In the genomic region with DNA sequence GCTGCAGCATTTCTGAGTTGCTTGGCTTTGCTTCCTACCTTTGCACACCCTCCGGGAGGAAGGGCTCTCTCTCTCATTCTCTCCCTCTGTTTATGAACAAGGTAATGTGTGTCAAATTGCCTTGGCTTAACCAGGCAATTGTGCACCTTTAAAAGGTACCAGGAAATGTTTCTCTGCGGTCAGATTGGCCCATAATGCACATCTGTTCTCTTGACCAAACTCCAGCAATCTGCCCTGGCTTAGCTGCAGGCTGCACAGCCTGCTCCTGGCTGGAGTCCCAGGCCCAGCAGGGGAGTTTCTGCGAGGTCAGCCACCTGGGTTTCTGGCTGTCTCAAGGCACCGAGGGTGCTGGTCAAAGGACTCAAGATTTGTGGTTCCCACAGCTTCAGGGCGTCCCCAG, we compare ENCODE assay signal across 13 cellular contexts.
A peak's percentile ranks its signal among the peaks of the same experiment; 100 is the strongest.
DNase-seq lines count a peak whose midpoint lies in the region; ATAC-seq, FAIRE-seq and TF ChIP-seq lines count a peak whose summit lies in the region.
"Had no signal": no experiment of that assay in that cellular context is flagged by ENCODE, and none has a peak within 500 bp of the region (broad histone marks: within the 10 kb centered on the region; RNA-seq: fewer than 3 reads in every experiment).

No MANE protein-coding gene starts in this region.

- no peak for FAIRE-seq in pancreas (lab: Jason Lieb, UNC)

- 4 to 8% methylated on average over 5 of the region's 5 CpGs for WGBS in pancreas, 2 donors

- H3K4me1 ChIP-seq in HEK293 (ENCODE audit: control insufficient read depth, insufficient read depth, low read length), result peaks cover 9% of the 10 kb centered on the region; the same call in 1 of the 2 replicates
- peaks cover 9 to 14% (median 10%) of the 10 kb centered on the region in 3 donors for H3K4me1 ChIP-seq in pancreas
- H3K4me1 ChIP-seq: psoas muscle had no signal

- H3K27ac ChIP-seq in HEK293 (ENCODE audit: extremely low read depth, low read depth, low read length) (peak overlapping the region; percentile 14; the same call in 1 of the 2 replicates), pancreas (peak overlapping the region in 3 of 4 donors; percentile 31 to 75 (median 70))
- H3K27ac ChIP-seq: cardiac muscle cell, psoas muscle had no signal

- DNase-seq in NCI-H2196 treated with DMSO at 0.1 percent for 48 hours (lab: John Stamatoyannopoulos, UW; ENCODE audit: unreplicated experiment) (peak; percentile 92), astrocyte of the hippocampus (ENCODE audit: low read depth, low spot score) (peak; percentile 38), pancreas (peak; percentile 81 to 94 (median 90)), NCI-H1694 treated with DMSO at 0.1 percent for 48 hours (lab: John Stamatoyannopoulos, UW) (no peak), left ventricle myocardium superior (no peak)
- DNase-seq: CD8-positive, alpha-beta T cell; NCI-H526; psoas muscle; stimulated activated CD4-positive, alpha-beta T cell treated with anti-CD3 and anti-CD28 coated beads, Interleukin-4, amount 100 ng/mL, for 4 hours; SW 1271 had no signal

- H3K36me3 ChIP-seq in HEK293 (ENCODE audit: control insufficient read depth in 2 of 2, insufficient read depth in 1 of 2, low read length in 2 of 2) (no peaks in the 10 kb centered on the region), pancreas (no peaks in the 10 kb centered on the region)
- H3K36me3 ChIP-seq: cardiac muscle cell had no signal

- intact Hi-C loops in pancreas (cut with DNase I), result no loop called here
- intact Hi-C loops in left ventricle myocardium superior (cut with micrococcal nuclease), result no loop called here

- POLR2A ChIA-PET in HEK293 (lab: Yijun Ruan, JAX), result no interaction called here

- ATAC-seq in pancreas, result peak; percentile 98 to 99 (median 98)
- no peak for ATAC-seq in HG03378 (IDR thresholded peaks at IDR 0.05; ENCODE audit: unreplicated experiment)
- ATAC-seq in left ventricle myocardium superior, result no peak
- ATAC-seq: CD8-positive, alpha-beta T cell; psoas muscle had no signal

- H3K4me3 ChIP-seq in HEK293 (ENCODE audit: low read depth, low read length) (no peak overlapping the region), pancreas (no peak overlapping the region)
- H3K4me3 ChIP-seq: cardiac muscle cell, psoas muscle had no signal

- CTCF ChIA-PET in HEK293 (lab: Yijun Ruan, JAX), result interaction anchor here (0.7 to 1.3 kb wide), 3 partner anchors 15 to 146 kb away, joined by 3 to 4 read pairs (median 4); no protein-coding TSS in a partner anchor

- TF ChIP-seq CTCF in HEK293 (tag by site-specific recombination; IDR thresholded peaks at IDR 0.05) (no peak), pancreas (IDR thresholded peaks at IDR 0.05) (no peak)

- H3K27me3 ChIP-seq in pancreas, result no peaks in the 10 kb centered on the region
- H3K27me3 ChIP-seq: cardiac muscle cell had no signal

- H3K9me3 ChIP-seq in HEK293 (ENCODE audit: control insufficient read depth, insufficient read depth, low read depth, low read length), result no peaks in the 10 kb centered on the region
- H3K9me3 ChIP-seq in pancreas, result no peaks in the 10 kb centered on the region
- H3K9me3 ChIP-seq: psoas muscle had no signal

TF ChIP-seq in HEK293, 187 proteins besides CTCF, POLR2A, EP300 and RAD21 (continues in another document):
- TF ChIP-seq, protein P1, sequence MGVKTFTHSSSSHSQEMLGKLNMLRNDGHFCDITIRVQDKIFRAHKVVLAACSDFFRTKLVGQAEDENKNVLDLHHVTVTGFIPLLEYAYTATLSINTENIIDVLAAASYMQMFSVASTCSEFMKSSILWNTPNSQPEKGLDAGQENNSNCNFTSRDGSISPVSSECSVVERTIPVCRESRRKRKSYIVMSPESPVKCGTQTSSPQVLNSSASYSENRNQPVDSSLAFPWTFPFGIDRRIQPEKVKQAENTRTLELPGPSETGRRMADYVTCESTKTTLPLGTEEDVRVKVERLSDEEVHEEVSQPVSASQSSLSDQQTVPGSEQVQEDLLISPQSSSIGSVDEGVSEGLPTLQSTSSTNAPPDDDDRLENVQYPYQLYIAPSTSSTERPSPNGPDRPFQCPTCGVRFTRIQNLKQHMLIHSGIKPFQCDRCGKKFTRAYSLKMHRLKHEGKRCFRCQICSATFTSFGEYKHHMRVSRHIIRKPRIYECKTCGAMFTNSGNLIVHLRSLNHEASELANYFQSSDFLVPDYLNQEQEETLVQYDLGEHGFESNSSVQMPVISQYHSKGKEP (tag by site-specific recombination; IDR thresholded peaks at IDR 0.05), result peak; percentile 58; the same call in 1 of the 2 replicates
- TF ChIP-seq ZNF423 (tag by site-specific recombination; IDR thresholded peaks at IDR 0.05) (0 out of 2 replicates have a peak, but pooled peaks have one; percentile 18), ZNF2 (tag by site-specific recombination; IDR thresholded peaks at IDR 0.05) (no peak), ZNF560 (tag by site-specific recombination; IDR thresholded peaks at IDR 0.05; ENCODE audit: borderline replicate concordance) (no peak), ZNF341 (tag by site-specific recombination; IDR thresholded peaks at IDR 0.05; ENCODE audit: low read depth) (0 out of 2 replicates have a peak, but pooled peaks have one; percentile 26), ZBTB21 (tag by site-specific recombination; IDR thresholded peaks at IDR 0.05) (no peak), ZNF366 (tag by site-specific recombination; conservative IDR thresholded peaks at IDR 0.05) (no peak), ZNF37A (tag by site-specific recombination; IDR thresholded peaks at IDR 0.05) (no peak), HOXC10 (CRISPR knock-in tag; IDR thresholded peaks at IDR 0.05) (no peak), REPIN1 (tag by site-specific recombination; IDR thresholded peaks at IDR 0.05; ENCODE audit: low read depth) (no peak), RBAK (tag by site-specific recombination; IDR thresholded peaks at IDR 0.05) (no peak), FEZF1 (tag by site-specific recombination; IDR thresholded peaks at IDR 0.05) (peak; percentile 86), ZNF354C (tag by site-specific recombination; IDR thresholded peaks at IDR 0.05; ENCODE audit: borderline replicate concordance, low read depth) (no peak), ZNF155 (tag by site-specific recombination; IDR thresholded peaks at IDR 0.05) (no peak)
- TF ChIP-seq, protein P2, sequence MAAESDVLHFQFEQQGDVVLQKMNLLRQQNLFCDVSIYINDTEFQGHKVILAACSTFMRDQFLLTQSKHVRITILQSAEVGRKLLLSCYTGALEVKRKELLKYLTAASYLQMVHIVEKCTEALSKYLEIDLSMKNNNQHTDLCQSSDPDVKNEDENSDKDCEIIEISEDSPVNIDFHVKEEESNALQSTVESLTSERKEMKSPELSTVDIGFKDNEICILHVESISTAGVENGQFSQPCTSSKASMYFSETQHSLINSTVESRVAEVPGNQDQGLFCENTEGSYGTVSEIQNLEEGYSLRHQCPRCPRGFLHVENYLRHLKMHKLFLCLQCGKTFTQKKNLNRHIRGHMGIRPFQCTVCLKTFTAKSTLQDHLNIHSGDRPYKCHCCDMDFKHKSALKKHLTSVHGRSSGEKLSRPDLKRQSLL (tag by site-specific recombination; IDR thresholded peaks at IDR 0.05), result no peak
- TF ChIP-seq, protein P3, sequence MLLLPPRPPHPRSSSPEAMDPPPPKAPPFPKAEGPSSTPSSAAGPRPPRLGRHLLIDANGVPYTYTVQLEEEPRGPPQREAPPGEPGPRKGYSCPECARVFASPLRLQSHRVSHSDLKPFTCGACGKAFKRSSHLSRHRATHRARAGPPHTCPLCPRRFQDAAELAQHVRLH (tag by site-specific recombination; IDR thresholded peaks at IDR 0.05), result no peak
- TF ChIP-seq, protein P4, sequence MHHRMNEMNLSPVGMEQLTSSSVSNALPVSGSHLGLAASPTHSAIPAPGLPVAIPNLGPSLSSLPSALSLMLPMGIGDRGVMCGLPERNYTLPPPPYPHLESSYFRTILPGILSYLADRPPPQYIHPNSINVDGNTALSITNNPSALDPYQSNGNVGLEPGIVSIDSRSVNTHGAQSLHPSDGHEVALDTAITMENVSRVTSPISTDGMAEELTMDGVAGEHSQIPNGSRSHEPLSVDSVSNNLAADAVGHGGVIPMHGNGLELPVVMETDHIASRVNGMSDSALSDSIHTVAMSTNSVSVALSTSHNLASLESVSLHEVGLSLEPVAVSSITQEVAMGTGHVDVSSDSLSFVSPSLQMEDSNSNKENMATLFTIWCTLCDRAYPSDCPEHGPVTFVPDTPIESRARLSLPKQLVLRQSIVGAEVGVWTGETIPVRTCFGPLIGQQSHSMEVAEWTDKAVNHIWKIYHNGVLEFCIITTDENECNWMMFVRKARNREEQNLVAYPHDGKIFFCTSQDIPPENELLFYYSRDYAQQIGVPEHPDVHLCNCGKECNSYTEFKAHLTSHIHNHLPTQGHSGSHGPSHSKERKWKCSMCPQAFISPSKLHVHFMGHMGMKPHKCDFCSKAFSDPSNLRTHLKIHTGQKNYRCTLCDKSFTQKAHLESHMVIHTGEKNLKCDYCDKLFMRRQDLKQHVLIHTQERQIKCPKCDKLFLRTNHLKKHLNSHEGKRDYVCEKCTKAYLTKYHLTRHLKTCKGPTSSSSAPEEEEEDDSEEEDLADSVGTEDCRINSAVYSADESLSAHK (tag by site-specific recombination; IDR thresholded peaks at IDR 0.05), result peak; percentile 64; the same call in 1 of the 2 replicates
- TF ChIP-seq, protein P5, sequence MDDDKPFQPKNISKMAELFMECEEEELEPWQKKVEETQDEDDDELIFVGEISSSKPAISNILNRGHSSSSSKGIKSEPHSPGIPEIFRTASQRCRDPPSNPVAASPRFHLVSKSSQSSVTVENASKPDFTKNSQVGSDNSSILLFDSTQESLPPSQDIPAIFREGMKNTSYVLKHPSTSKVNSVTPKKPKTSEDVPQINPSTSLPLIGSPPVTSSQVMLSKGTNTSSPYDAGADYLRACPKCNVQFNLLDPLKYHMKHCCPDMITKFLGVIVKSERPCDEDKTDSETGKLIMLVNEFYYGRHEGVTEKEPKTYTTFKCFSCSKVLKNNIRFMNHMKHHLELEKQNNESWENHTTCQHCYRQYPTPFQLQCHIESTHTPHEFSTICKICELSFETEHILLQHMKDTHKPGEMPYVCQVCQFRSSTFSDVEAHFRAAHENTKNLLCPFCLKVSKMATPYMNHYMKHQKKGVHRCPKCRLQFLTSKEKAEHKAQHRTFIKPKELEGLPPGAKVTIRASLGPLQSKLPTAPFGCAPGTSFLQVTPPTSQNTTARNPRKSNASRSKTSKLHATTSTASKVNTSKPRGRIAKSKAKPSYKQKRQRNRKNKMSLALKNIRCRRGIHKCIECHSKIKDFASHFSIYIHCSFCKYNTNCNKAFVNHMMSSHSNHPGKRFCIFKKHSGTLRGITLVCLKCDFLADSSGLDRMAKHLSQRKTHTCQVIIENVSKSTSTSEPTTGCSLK (tag by site-specific recombination; IDR thresholded peaks at IDR 0.05), result no peak

Comparison
In these comparisons a context has a peak if more than half of its experiments do, and no peak if none do; other contexts are left out.
1. DNase-seq: peak in NCI-H2196 treated with DMSO at 0.1 percent for 48 hours (single experiment), astrocyte of the hippocampus (single experiment) and pancreas (6 of 6); none in NCI-H1694 treated with DMSO at 0.1 percent for 48 hours (single experiment) and left ventricle myocardium superior (single experiment).
2. ATAC-seq: peak in pancreas (4 of 4); none in HG03378 (single experiment) and left ventricle myocardium superior (single experiment).